In the genomic region with DNA sequence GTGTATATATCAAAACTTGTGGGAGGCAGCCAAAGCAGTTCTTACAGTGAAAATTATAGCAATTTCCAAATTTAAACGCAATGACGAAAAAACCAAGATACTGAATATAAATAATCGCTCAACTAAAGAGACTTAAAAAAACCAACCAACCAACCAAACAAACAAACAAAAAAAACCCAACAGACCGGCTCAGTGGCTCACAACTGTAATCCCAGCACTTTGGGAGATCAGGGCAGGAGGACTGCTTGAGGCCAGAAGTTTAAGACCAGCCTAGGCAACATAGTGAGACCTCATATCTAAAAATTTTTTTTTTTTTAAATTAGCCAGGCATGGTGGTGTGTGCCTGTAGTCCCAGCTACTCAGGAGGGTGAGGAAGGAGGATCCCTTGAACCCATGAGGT, we compare ENCODE assay signal across 22 cellular contexts. TPM values are rescaled to one million over a fixed set of nuclear protein-coding genes. Genes with fewer than 3 reads are reported as not detected.
DNase-seq lines count a peak whose midpoint lies in the region; ATAC-seq and TF ChIP-seq lines count a peak whose summit lies in the region.
"Had no signal": no experiment of that assay in that cellular context is flagged by ENCODE, and none has a peak within 500 bp of the region (broad histone marks: within the 10 kb centered on the region; RNA-seq: fewer than 3 reads in every experiment).

No MANE protein-coding gene starts in this region.

- no peak overlapping the region; the same call in 1 of the 2 replicates for H3K27ac ChIP-seq in MM.1S (ENCODE audit: low read length)
- H3K27ac ChIP-seq: 22Rv1, A549, BLaER1 had no signal

- peaks cover 7% of the 10 kb centered on the region for H3K27me3 Mint-ChIP-seq in glutamatergic neuron (ENCODE audit: unreplicated experiment)
- H3K27me3 Mint-ChIP-seq in stimulated activated naive B cell treated with anti-CD40 and anti-IgM and Interleukin-4, amounts not matched to agents 10 μg/mL and 1 μg/mL and 100 μg/mL, for 72 hours: no peaks in the 10 kb centered on the region
- H3K27me3 Mint-ChIP-seq: CD4-positive, alpha-beta memory T cell; CD4-positive, CD25-positive, alpha-beta regulatory T cell had no signal

- peaks cover 20% of the 10 kb centered on the region for H3K4me1 ChIP-seq in MM.1S (ENCODE audit: low read length)
- H3K4me1 ChIP-seq: A549, BE2C had no signal

- TF ChIP-seq CTCF in MM.1S (IDR thresholded peaks at IDR 0.05; ENCODE audit: low read length) (no peak), glutamatergic neuron (IDR thresholded peaks at IDR 0.05; ENCODE audit: partially characterized antibody, unreplicated experiment) (no peak)

- H3F3A ChIP-seq in MM.1S (ENCODE audit: insufficient read depth, low read length): peaks cover 3% of the 10 kb centered on the region; the same call in 1 of the 2 replicates

- no peaks in the 10 kb centered on the region for H4K20me1 ChIP-seq in MM.1S (ENCODE audit: insufficient read depth, low read length)
- H4K20me1 ChIP-seq: BLaER1 had no signal

- no peak overlapping the region for H3K9ac ChIP-seq in MM.1S (ENCODE audit: low read length)
- H3K9ac ChIP-seq: BLaER1 had no signal

- peaks cover 39% of the 10 kb centered on the region for H3K79me2 ChIP-seq in MM.1S (ENCODE audit: low read length)

- peak overlapping the region; percentile 45; the same call in 1 of the 2 replicates for H3K4me2 ChIP-seq in MM.1S (ENCODE audit: low read depth, low read length)
- H3K4me2 ChIP-seq: A549, BLaER1 had no signal

- ATAC-seq in stimulated activated naive B cell treated with anti-CD40 and anti-IgM and Interleukin-4, amounts not matched to agents 10 μg/mL and 1 μg/mL and 100 μg/mL, for 72 hours (replicated peaks): no peak
- no peak for ATAC-seq in GM19463 (IDR thresholded peaks at IDR 0.05; ENCODE audit: unreplicated experiment)
- ATAC-seq: A549, GM12878 had no signal

- no peaks in the 10 kb centered on the region for H3K9me3 ChIP-seq in MM.1S (replicated peaks; ENCODE audit: insufficient read depth, low read length)
- H3K9me3 ChIP-seq: BE2C had no signal

- no peak overlapping the region for H2AFZ ChIP-seq in MM.1S (ENCODE audit: low read length)

- no peaks in the 10 kb centered on the region for H3K27me3 ChIP-seq in MM.1S (replicated peaks; ENCODE audit: insufficient read depth, low read length)
- H3K27me3 ChIP-seq: BE2C, BLaER1 had no signal

- no peaks in the 10 kb centered on the region for H3K9me2 ChIP-seq in MM.1S (replicated peaks; ENCODE audit: insufficient read depth, low read length)

- no peak for DNase-seq in MM.1S
- DNase-seq in glutamatergic neuron: no peak
- no peak for DNase-seq in stimulated activated naive B cell treated with anti-CD40 and anti-IgM and Interleukin-4, amounts not matched to agents 10 μg/mL and 1 μg/mL and 100 μg/mL, for 72 hours
- DNase-seq in middle frontal gyrus (ENCODE audit: extremely low spot score, low spot score): no peak
- DNase-seq: BE2C; C1 segment of cervical spinal cord; CD4-positive, alpha-beta memory T cell; CD4-positive, CD25-positive, alpha-beta regulatory T cell; CD8-positive, alpha-beta memory T cell; COR-L47; DMS153; DMS53; DMS79; DND-41; EL; GDM1 had no signal

- no peak overlapping the region for H3K4me3 Mint-ChIP-seq in glutamatergic neuron (ENCODE audit: unreplicated experiment)
- H3K4me3 Mint-ChIP-seq in stimulated activated naive B cell treated with anti-CD40 and anti-IgM and Interleukin-4, amounts not matched to agents 10 μg/mL and 1 μg/mL and 100 μg/mL, for 72 hours: no peak overlapping the region
- H3K4me3 Mint-ChIP-seq: CD14-positive monocyte; CD4-positive, alpha-beta memory T cell; CD4-positive, CD25-positive, alpha-beta regulatory T cell; CD8-positive, alpha-beta memory T cell had no signal

- H3K36me3 ChIP-seq in MM.1S (replicated peaks; ENCODE audit: insufficient read depth, low read length): no peaks in the 10 kb centered on the region
- H3K36me3 ChIP-seq: BE2C had no signal

- H3K4me3 ChIP-seq in MM.1S (ENCODE audit: low read length): no peak overlapping the region
- H3K4me3 ChIP-seq: A549, BLaER1, GM12878 had no signal

- H3K4me1 Mint-ChIP-seq in glutamatergic neuron (ENCODE audit: low read depth, unreplicated experiment): peaks cover 16% of the 10 kb centered on the region
- peaks cover 13 to 50% of the 10 kb centered on the region in 2 donors for H3K4me1 Mint-ChIP-seq in stimulated activated naive B cell treated with anti-CD40 and anti-IgM and Interleukin-4, amounts not matched to agents 10 μg/mL and 1 μg/mL and 100 μg/mL, for 72 hours

- peaks cover 13% of the 10 kb centered on the region for H3K9me3 Mint-ChIP-seq in glutamatergic neuron (ENCODE audit: unreplicated experiment)
- no peaks in the 10 kb centered on the region for H3K9me3 Mint-ChIP-seq in stimulated activated naive B cell treated with anti-CD40 and anti-IgM and Interleukin-4, amounts not matched to agents 10 μg/mL and 1 μg/mL and 100 μg/mL, for 72 hours

- no peaks in the 10 kb centered on the region for H3K36me3 Mint-ChIP-seq in glutamatergic neuron (ENCODE audit: unreplicated experiment)
- H3K36me3 Mint-ChIP-seq in stimulated activated naive B cell treated with anti-CD40 and anti-IgM and Interleukin-4, amounts not matched to agents 10 μg/mL and 1 μg/mL and 100 μg/mL, for 72 hours: peaks cover 34% of the 10 kb centered on the region in 2 donors
- H3K36me3 Mint-ChIP-seq: CD14-positive monocyte had no signal

- H3K27ac Mint-ChIP-seq in glutamatergic neuron (ENCODE audit: unreplicated experiment): peak overlapping the region; percentile 30
- H3K27ac Mint-ChIP-seq in stimulated activated naive B cell treated with anti-CD40 and anti-IgM and Interleukin-4, amounts not matched to agents 10 μg/mL and 1 μg/mL and 100 μg/mL, for 72 hours: peak overlapping the region; percentile 31

RNA-seq across cellular contexts. Expression of a gene that starts 23.4 kb away (rescaled TPM):
- 692 TPM for total RNA-seq in glutamatergic neuron (ENCODE audit: unreplicated experiment)
